8 cellular contexts compared by ENCODE assay signal in genomic region chr1:8629241-8630091, GRCh38.
DNase-seq lines count a peak whose midpoint lies in the region; ATAC-seq and TF ChIP-seq lines count a peak whose summit lies in the region.

No MANE protein-coding gene starts in this region.

- H3K4me3 Mint-ChIP-seq in GM23338 (no peak overlapping the region), mesothelial cell of epicardium (no peak overlapping the region)

- H3K4me2 ChIP-seq in GM23338 (no peak overlapping the region; the same call in 1 of the 2 replicates), MM.1S (ENCODE audit: low read depth, low read length) (peak overlapping the region; percentile 6; the same call in 1 of the 2 replicates)

- H3K27ac Mint-ChIP-seq in GM23338 (no peak overlapping the region), mesothelial cell of epicardium (peak overlapping the region; percentile 30)

- H3K27me3 ChIP-seq in GM23338 (ENCODE audit: insufficient read depth) (no peaks in the 10 kb centered on the region), MM.1S (replicated peaks; ENCODE audit: insufficient read depth, low read length) (no peaks in the 10 kb centered on the region), adipocyte (replicated peaks; ENCODE audit: control insufficient read depth, insufficient read depth, low read length) (no peaks in the 10 kb centered on the region)

- no peaks in the 10 kb centered on the region for H3K9me2 ChIP-seq in GM23338 (ENCODE audit: insufficient read depth)
- H3K9me2 ChIP-seq in MM.1S (replicated peaks; ENCODE audit: insufficient read depth, low read length), result no peaks in the 10 kb centered on the region

- peaks cover 66% of the 10 kb centered on the region for H3K4me1 Mint-ChIP-seq in GM23338
- H3K4me1 Mint-ChIP-seq in mesothelial cell of epicardium, result peaks cover 71% of the 10 kb centered on the region

- H2AFZ ChIP-seq in GM23338 (no peak overlapping the region), MM.1S (ENCODE audit: low read length) (no peak overlapping the region)

- H3K27ac ChIP-seq in GM23338 (ENCODE audit: low read depth) (0 out of 2 replicates have a peak overlapping the region, but pooled peaks have one; percentile 12), MM.1S (ENCODE audit: low read length) (peak overlapping the region; percentile 11; the same call in 1 of the 2 replicates)

- H3F3A ChIP-seq in GM23338 (replicated peaks; ENCODE audit: low read depth), result no peaks in the 10 kb centered on the region
- no peaks in the 10 kb centered on the region for H3F3A ChIP-seq in MM.1S (ENCODE audit: insufficient read depth, low read length)

- H3K27me3 Mint-ChIP-seq in GM23338 (ENCODE audit: insufficient read depth, low read depth, poor library complexity) (peaks cover 8% of the 10 kb centered on the region), mesothelial cell of epicardium (ENCODE audit: low read depth) (no peaks in the 10 kb centered on the region)

- no peak overlapping the region for H3K4me3 ChIP-seq in GM23338
- peak overlapping the region; percentile 9; the same call in 1 of the 2 replicates for H3K4me3 ChIP-seq in MM.1S (ENCODE audit: low read length)
- no peak overlapping the region for H3K4me3 ChIP-seq in adipocyte (ENCODE audit: low read length)

- ATAC-seq in GM23338, result peak; percentile 19

- peaks cover 71% of the 10 kb centered on the region for H3K4me1 ChIP-seq in GM23338 (ENCODE audit: insufficient read depth)
- H3K4me1 ChIP-seq in MM.1S (ENCODE audit: low read length), result 0 out of 2 replicates have a peak, but pooled peaks cover 9% of the 10 kb centered on the region
- H3K4me1 ChIP-seq in adipocyte (ENCODE audit: control insufficient read depth, insufficient read depth, low read length), result peaks cover 41% of the 10 kb centered on the region

- no peaks in the 10 kb centered on the region for H3K9me3 Mint-ChIP-seq in GM23338
- H3K9me3 Mint-ChIP-seq in mesothelial cell of epicardium, result no peaks in the 10 kb centered on the region

- H3K36me3 Mint-ChIP-seq in GM23338 (ENCODE audit: low read depth) (no peaks in the 10 kb centered on the region), mesothelial cell of epicardium (peaks cover 1% of the 10 kb centered on the region)

- no peak overlapping the region for H3K9ac ChIP-seq in MM.1S (ENCODE audit: low read length)
- no peak overlapping the region for H3K9ac ChIP-seq in adipocyte (ENCODE audit: low read length)

- H3K79me2 ChIP-seq in GM23338 (replicated peaks; ENCODE audit: insufficient read depth) (peaks cover 100% of the 10 kb centered on the region), MM.1S (ENCODE audit: low read length) (peaks cover 54% of the 10 kb centered on the region)

- H3K9me3 ChIP-seq in MM.1S (replicated peaks; ENCODE audit: insufficient read depth, low read length), result no peaks in the 10 kb centered on the region
- H3K9me3 ChIP-seq in adipocyte (ENCODE audit: control insufficient read depth, low read length), result no peaks in the 10 kb centered on the region

- no peak for TF ChIP-seq CTCF in GM23338 (conservative IDR thresholded peaks at IDR 0.05; ENCODE audit: low read depth in 2 of 2)
- TF ChIP-seq CTCF in MM.1S (IDR thresholded peaks at IDR 0.05; ENCODE audit: low read length), result no peak
- no peak for TF ChIP-seq CTCF in mesothelial cell of epicardium (IDR thresholded peaks at IDR 0.05; ENCODE audit: unreplicated experiment)

- H4K20me1 ChIP-seq in GM23338 (replicated peaks; ENCODE audit: insufficient read depth), result peaks cover 72% of the 10 kb centered on the region
- H4K20me1 ChIP-seq in MM.1S (ENCODE audit: insufficient read depth, low read length), result no peaks in the 10 kb centered on the region

- H3K36me3 ChIP-seq in GM23338 (ENCODE audit: insufficient read depth) (no peaks in the 10 kb centered on the region), MM.1S (replicated peaks; ENCODE audit: insufficient read depth, low read length) (no peaks in the 10 kb centered on the region), adipocyte (ENCODE audit: control insufficient read depth, insufficient read depth, low read length, severe bottlenecking) (no peaks in the 10 kb centered on the region)

- DNase-seq in NCI-H82 (lab: John Stamatoyannopoulos, UW) (peak; percentile 31), NCI-H82 treated with DMSO at 0.1 percent for 48 hours (lab: John Stamatoyannopoulos, UW; ENCODE audit: unreplicated experiment) (no peak), GM23338 (ENCODE audit: low spot score) (no peak), MM.1S (peak; percentile 39), adipocyte (ENCODE audit: low read depth) (peak; percentile 43), mesothelial cell of epicardium (ENCODE audit: low spot score in 2 of 2, unreplicated experiment in 2 of 2) (no peak), glomerular visceral epithelial cell (ENCODE audit: extremely low spot score) (no peak), HPDE6-E6E7 (ENCODE audit: extremely low spot score) (no peak)

TF ChIP-seq in GM23338, 12 proteins besides CTCF, POLR2A, EP300 and RAD21 (continues in another document):
- TF ChIP-seq ZNF331 (CRISPR knock-in tag; IDR thresholded peaks at IDR 0.05; ENCODE audit: low read depth), result no peak
- TF ChIP-seq CREB1 (CRISPR knock-in tag; IDR thresholded peaks at IDR 0.05; ENCODE audit: low read depth), result no peak
- TF ChIP-seq EZH2phosphoT487 (IDR thresholded peaks at IDR 0.05; ENCODE audit: unreplicated experiment), result no peak
- no peak for TF ChIP-seq NANOG (IDR thresholded peaks at IDR 0.05; ENCODE audit: borderline replicate concordance)
- TF ChIP-seq JUNB (IDR thresholded peaks at IDR 0.05; ENCODE audit: unreplicated experiment), result no peak
- no peak for TF ChIP-seq STAT1 (IDR thresholded peaks at IDR 0.05; ENCODE audit: unreplicated experiment)
- TF ChIP-seq, protein P1, sequence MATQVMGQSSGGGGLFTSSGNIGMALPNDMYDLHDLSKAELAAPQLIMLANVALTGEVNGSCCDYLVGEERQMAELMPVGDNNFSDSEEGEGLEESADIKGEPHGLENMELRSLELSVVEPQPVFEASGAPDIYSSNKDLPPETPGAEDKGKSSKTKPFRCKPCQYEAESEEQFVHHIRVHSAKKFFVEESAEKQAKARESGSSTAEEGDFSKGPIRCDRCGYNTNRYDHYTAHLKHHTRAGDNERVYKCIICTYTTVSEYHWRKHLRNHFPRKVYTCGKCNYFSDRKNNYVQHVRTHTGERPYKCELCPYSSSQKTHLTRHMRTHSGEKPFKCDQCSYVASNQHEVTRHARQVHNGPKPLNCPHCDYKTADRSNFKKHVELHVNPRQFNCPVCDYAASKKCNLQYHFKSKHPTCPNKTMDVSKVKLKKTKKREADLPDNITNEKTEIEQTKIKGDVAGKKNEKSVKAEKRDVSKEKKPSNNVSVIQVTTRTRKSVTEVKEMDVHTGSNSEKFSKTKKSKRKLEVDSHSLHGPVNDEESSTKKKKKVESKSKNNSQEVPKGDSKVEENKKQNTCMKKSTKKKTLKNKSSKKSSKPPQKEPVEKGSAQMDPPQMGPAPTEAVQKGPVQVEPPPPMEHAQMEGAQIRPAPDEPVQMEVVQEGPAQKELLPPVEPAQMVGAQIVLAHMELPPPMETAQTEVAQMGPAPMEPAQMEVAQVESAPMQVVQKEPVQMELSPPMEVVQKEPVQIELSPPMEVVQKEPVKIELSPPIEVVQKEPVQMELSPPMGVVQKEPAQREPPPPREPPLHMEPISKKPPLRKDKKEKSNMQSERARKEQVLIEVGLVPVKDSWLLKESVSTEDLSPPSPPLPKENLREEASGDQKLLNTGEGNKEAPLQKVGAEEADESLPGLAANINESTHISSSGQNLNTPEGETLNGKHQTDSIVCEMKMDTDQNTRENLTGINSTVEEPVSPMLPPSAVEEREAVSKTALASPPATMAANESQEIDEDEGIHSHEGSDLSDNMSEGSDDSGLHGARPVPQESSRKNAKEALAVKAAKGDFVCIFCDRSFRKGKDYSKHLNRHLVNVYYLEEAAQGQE (IDR thresholded peaks at IDR 0.05; ENCODE audit: unreplicated experiment), result no peak
- TF ChIP-seq ETS1 (IDR thresholded peaks at IDR 0.05), result no peak
- TF ChIP-seq EZH2 (IDR thresholded peaks at IDR 0.05; ENCODE audit: low read depth, unreplicated experiment), result no peak
- TF ChIP-seq POLR2AphosphoS5 (IDR thresholded peaks at IDR 0.05; ENCODE audit: low read depth), result no peak

Comparison
In these comparisons a context has a peak if more than half of its experiments do, and no peak if none do; other contexts are left out.
1. DNase-seq: peak in NCI-H82 (single experiment), MM.1S (single experiment) and adipocyte (single experiment); none in NCI-H82 treated with DMSO at 0.1 percent for 48 hours (single experiment), GM23338 (single experiment), mesothelial cell of epicardium (0 of 2), glomerular visceral epithelial cell (single experiment) and HPDE6-E6E7 (single experiment).